ENCODE assay signal across 3 cellular contexts in the genomic region with DNA sequence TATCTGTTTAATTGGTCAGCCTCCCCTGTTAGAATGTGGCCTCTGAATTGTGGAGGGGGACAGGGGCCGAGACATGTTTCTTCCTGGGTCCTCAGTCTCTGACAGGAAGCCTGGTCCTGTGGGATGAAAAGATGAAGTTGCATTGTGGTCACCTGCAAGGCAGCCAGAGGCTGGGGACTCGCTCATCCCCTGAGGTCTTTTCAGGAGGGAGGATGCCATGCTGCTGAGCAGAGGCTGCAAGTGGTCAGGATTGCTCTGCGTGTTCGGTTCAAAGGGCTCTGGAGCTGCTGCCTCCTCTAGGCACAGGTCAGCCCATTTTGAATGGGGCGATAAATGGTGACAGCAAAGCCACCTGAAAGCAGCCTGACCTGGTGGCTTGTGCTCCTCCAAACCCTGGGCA. TPM values are rescaled to one million over a fixed set of nuclear protein-coding genes. Genes with fewer than 3 reads are reported as not detected.
"Had no signal": no experiment of that assay in that cellular context is flagged by ENCODE, and none has a peak within 500 bp of the region (broad histone marks: within the 10 kb centered on the region; RNA-seq: fewer than 3 reads in every experiment).

No MANE protein-coding gene starts in this region.

RNA-seq across cellular contexts. Expression of gene EFCAB12, which starts 44.3 kb away (rescaled TPM):
- total RNA-seq: psoas muscle, skeletal muscle tissue had no signal
- polyA plus RNA-seq: smooth muscle cell had no signal
